16 cellular contexts compared by ENCODE assay signal in the genomic region with DNA sequence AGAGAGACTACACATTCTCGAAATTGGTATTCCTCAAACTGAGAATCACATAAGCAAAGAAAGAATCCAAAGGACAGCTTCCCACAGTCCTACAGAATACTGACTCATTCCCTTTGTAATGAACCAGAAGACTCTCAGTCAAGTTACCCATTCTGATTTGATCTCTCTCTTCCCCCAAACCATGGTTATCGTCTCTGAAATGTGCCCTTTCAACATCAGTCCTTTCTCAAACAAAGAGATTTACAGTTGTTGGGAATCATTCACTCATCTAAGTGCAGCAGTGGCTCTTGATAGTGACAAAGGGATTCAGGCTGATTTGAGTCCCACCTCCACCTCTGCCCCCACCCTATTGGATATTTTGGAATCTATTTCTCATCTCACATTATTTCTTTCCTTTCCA. TPM values are rescaled to one million over a fixed set of nuclear protein-coding genes. Genes with fewer than 3 reads are reported as not detected.
"Had no signal": no experiment of that assay in that cellular context is flagged by ENCODE, and none has a peak within 500 bp of the region (broad histone marks: within the 10 kb centered on the region; RNA-seq: fewer than 3 reads in every experiment).

No MANE protein-coding gene starts in this region.

- H3K4me3 ChIP-seq: esophagus muscularis mucosa, prostate gland, right lobe of liver, upper lobe of right lung had no signal

- H3K36me3 ChIP-seq: esophagus muscularis mucosa, prostate gland, right lobe of liver, upper lobe of right lung had no signal

- DNase-seq: activated CD4-positive, alpha-beta T cell treated with anti-CD3 and anti-CD28 coated beads, Interleukin-2, amount 10 ng/mL, durations not matched to agents 7 days and 5 days; activated CD4-positive, CD25-positive, alpha-beta regulatory T cell; activated naive CD4-positive, alpha-beta T cell; activated naive CD8-positive, alpha-beta T cell treated with anti-CD3 and anti-CD28 coated beads, Interleukin-2, amount 10 ng/mL, durations not matched to agents 7 days and 5 days; activated T-cell treated with anti-CD3 and anti-CD28 coated beads for 4 hours; aorta; foreskin keratinocyte; nephron progenitor cell; right lobe of liver; stimulated activated CD4-positive, alpha-beta T cell treated with anti-CD3 and anti-CD28 coated beads, Interleukin-1b, Interleukin-23, amount 100 ng/mL, for 48 hours; stimulated activated naive CD8-positive, alpha-beta T cell treated with anti-CD3 and anti-CD28 coated beads, Interleukin-15, amount 100 ng/mL, for 72 hours; T-helper 2 cell; upper lobe of right lung had no signal

- H3K27me3 ChIP-seq: esophagus muscularis mucosa, right lobe of liver, upper lobe of right lung had no signal

- H3K9me3 ChIP-seq: esophagus muscularis mucosa, prostate gland, right lobe of liver, upper lobe of right lung had no signal

- H3K27ac ChIP-seq: foreskin keratinocyte, prostate gland, right lobe of liver, upper lobe of right lung had no signal

- H3K4me1 ChIP-seq: foreskin keratinocyte, prostate gland, right lobe of liver, upper lobe of right lung had no signal

RNA-seq across cellular contexts. Expression of gene RSPO3, which starts 15.0 kb away (rescaled TPM):
- total RNA-seq: activated CD4-positive, alpha-beta T cell treated with anti-CD3 and anti-CD28 coated beads, Interleukin-2, amount 10 ng/mL, durations not matched to agents 7 days and 5 days; activated CD8-positive, alpha-beta memory T cell treated with anti-CD3 and anti-CD28 coated beads for 36 hours; activated naive CD8-positive, alpha-beta T cell treated with anti-CD3 and anti-CD28 coated beads, Interleukin-2, amount 10 ng/mL, durations not matched to agents 7 days and 5 days; foreskin keratinocyte had no signal
- polyA plus RNA-seq: foreskin keratinocyte had no signal
